ENCODE assay signal across 28 cellular contexts in genomic region chr12:112169086-112169872, GRCh38. TPM values are rescaled to one million over a fixed set of nuclear protein-coding genes. Genes with fewer than 3 reads are reported as not detected.
DNase-seq lines count a peak whose midpoint lies in the region; ATAC-seq and TF ChIP-seq lines count a peak whose summit lies in the region.
"Had no signal": no experiment of that assay in that cellular context is flagged by ENCODE, and none has a peak within 500 bp of the region (broad histone marks: within the 10 kb centered on the region; RNA-seq: fewer than 3 reads in every experiment).

No MANE protein-coding gene starts in this region.

- H4K20me1 ChIP-seq in BLaER1: no peaks in the 10 kb centered on the region

- no peak overlapping the region for H2BK15ac ChIP-seq in mesendoderm (replicated peaks; ENCODE audit: low read depth)

- H3K4me3 ChIP-seq in BLaER1 (no peak overlapping the region), mesendoderm (ENCODE audit: low read length) (no peak overlapping the region)
- no peak overlapping the region for H3K4me3 ChIP-seq in CD8-positive, alpha-beta T cell (ENCODE audit: low read depth, low read length)
- H3K4me3 ChIP-seq: breast epithelium, tibial artery had no signal

- peak overlapping the region; percentile 45 for H3K27ac Mint-ChIP-seq in CD8-positive, alpha-beta T cell
- H3K27ac Mint-ChIP-seq in central memory CD8-positive, alpha-beta T cell (ENCODE audit: low read depth): peak overlapping the region; percentile 83
- peak overlapping the region; percentile 82 for H3K27ac Mint-ChIP-seq in nephron progenitor cell
- H3K27ac Mint-ChIP-seq: dendritic cell treated with granulocyte-macrophage colony-stimulating factor and Interleukin-4, amounts not matched to agents 40 ng/mL and 50 ng/mL, for 4 days; nephron had no signal

- H3K27me3 ChIP-seq in BLaER1 (no peaks in the 10 kb centered on the region), mesendoderm (ENCODE audit: insufficient read depth, low read length, poor library complexity) (no peaks in the 10 kb centered on the region)
- no peaks in the 10 kb centered on the region for H3K27me3 ChIP-seq in CD8-positive, alpha-beta T cell (ENCODE audit: insufficient read depth, low read length)
- H3K27me3 ChIP-seq: breast epithelium, tibial artery had no signal

- POLR2A ChIA-PET in CD8-positive, alpha-beta T cell (lab: Charles Lee): no interaction called here

- WGBS in mesendoderm (ENCODE audit: extremely low coverage, insufficient coverage, low lambda C conversion rate): no CpG with 5 or more reads among the region's 19 CpGs

- no peak overlapping the region for H2BK5ac ChIP-seq in mesendoderm (ENCODE audit: low read length)

- H3K4me3 Mint-ChIP-seq in CD8-positive, alpha-beta T cell: no peak overlapping the region
- H3K4me3 Mint-ChIP-seq in central memory CD8-positive, alpha-beta T cell: no peak overlapping the region
- H3K4me3 Mint-ChIP-seq in nephron progenitor cell: no peak overlapping the region
- H3K4me3 Mint-ChIP-seq: CD4-positive, CD25-positive, alpha-beta regulatory T cell; dendritic cell treated with granulocyte-macrophage colony-stimulating factor and Interleukin-4, amounts not matched to agents 40 ng/mL and 50 ng/mL, for 4 days; nephron; T-cell had no signal

- H3K4me2 ChIP-seq in BLaER1 (peak overlapping the region; percentile 50), mesendoderm (ENCODE audit: low read length) (no peak overlapping the region)

- no peak overlapping the region for H3K23ac ChIP-seq in mesendoderm (ENCODE audit: low read length)

- CTCF ChIA-PET in CD8-positive, alpha-beta T cell (lab: Charles Lee): interaction anchor here (0.6 to 1.5 kb wide), 5 partner anchors 15 to 120 kb away, joined by 3 to 4 read pairs (median 3); no protein-coding TSS in a partner anchor

- no peaks in the 10 kb centered on the region for H3K27me3 Mint-ChIP-seq in CD8-positive, alpha-beta T cell (ENCODE audit: low read depth)
- no peaks in the 10 kb centered on the region for H3K27me3 Mint-ChIP-seq in central memory CD8-positive, alpha-beta T cell
- H3K27me3 Mint-ChIP-seq in nephron progenitor cell (ENCODE audit: low read depth, poor library complexity): no peaks in the 10 kb centered on the region
- H3K27me3 Mint-ChIP-seq: CD4-positive, CD25-positive, alpha-beta regulatory T cell; dendritic cell treated with granulocyte-macrophage colony-stimulating factor and Interleukin-4, amounts not matched to agents 40 ng/mL and 50 ng/mL, for 4 days; progenitor cell of endocrine pancreas; T-cell had no signal

- intact Hi-C loops in CD8-positive, alpha-beta T cell (cut with DNase I, micrococcal nuclease): no loop called here

- no peak overlapping the region for H4K5ac ChIP-seq in mesendoderm (ENCODE audit: low read length)

- H3K9ac ChIP-seq in BLaER1 (peak overlapping the region; percentile 48; the same call in 1 of the 2 replicates), mesendoderm (ENCODE audit: low read length) (no peak overlapping the region)

- no peak for ATAC-seq in CD8-positive, alpha-beta T cell
- no peak for ATAC-seq in central memory CD8-positive, alpha-beta T cell (replicated peaks; ENCODE audit: extremely low read depth, poor library complexity, severe bottlenecking)
- ATAC-seq in GM18870 (IDR thresholded peaks at IDR 0.05; ENCODE audit: unreplicated experiment): no peak
- ATAC-seq: T-cell had no signal

- peaks cover 26% of the 10 kb centered on the region for H3K4me1 ChIP-seq in BLaER1
- peaks cover 3% of the 10 kb centered on the region for H3K4me1 ChIP-seq in CD8-positive, alpha-beta T cell (ENCODE audit: insufficient read depth, low read length)
- H3K4me1 ChIP-seq in mesendoderm (ENCODE audit: control insufficient read depth, low read depth, low read length): no peaks in the 10 kb centered on the region
- H3K4me1 ChIP-seq: breast epithelium, tibial artery had no signal

- H4K8ac ChIP-seq in mesendoderm (ENCODE audit: low read depth, low read length): no peak overlapping the region

- no peak overlapping the region for H2BK120ac ChIP-seq in mesendoderm (ENCODE audit: low read depth, low read length)

- peak overlapping the region; percentile 46 for H3K27ac ChIP-seq in BLaER1
- H3K27ac ChIP-seq in CD8-positive, alpha-beta T cell (ENCODE audit: low read depth, low read length): no peak overlapping the region
- H3K27ac ChIP-seq in mesendoderm (ENCODE audit: low read depth, low read length): no peak overlapping the region
- H3K27ac ChIP-seq: breast epithelium, tibial artery had no signal

- no peak overlapping the region for H3K4ac ChIP-seq in mesendoderm (ENCODE audit: low read depth, low read length)

- H3K18ac ChIP-seq in mesendoderm (ENCODE audit: low read length): no peak overlapping the region

- TF ChIP-seq CTCF in CD8-positive, alpha-beta T cell (IDR thresholded peaks at IDR 0.05): no peak
- no peak for TF ChIP-seq CTCF in nephron progenitor cell (IDR thresholded peaks at IDR 0.05)

- no peaks in the 10 kb centered on the region for H3K79me2 ChIP-seq in mesendoderm (ENCODE audit: control insufficient read depth, insufficient read depth, low read length)

- no peak overlapping the region for H3K56ac ChIP-seq in mesendoderm (ENCODE audit: low read length)

- H2AK5ac ChIP-seq in mesendoderm (ENCODE audit: low read length): no peak overlapping the region

- H3K4me1 Mint-ChIP-seq in CD8-positive, alpha-beta T cell (ENCODE audit: low read depth): peaks cover 5% of the 10 kb centered on the region
- peaks cover 8% of the 10 kb centered on the region for H3K4me1 Mint-ChIP-seq in central memory CD8-positive, alpha-beta T cell
- no peaks in the 10 kb centered on the region for H3K4me1 Mint-ChIP-seq in nephron progenitor cell
- H3K4me1 Mint-ChIP-seq: nephron had no signal

- H3K9me3 Mint-ChIP-seq in CD8-positive, alpha-beta T cell: no peaks in the 10 kb centered on the region
- H3K9me3 Mint-ChIP-seq in central memory CD8-positive, alpha-beta T cell: no peaks in the 10 kb centered on the region
- no peaks in the 10 kb centered on the region for H3K9me3 Mint-ChIP-seq in nephron progenitor cell
- H3K9me3 Mint-ChIP-seq: CD4-positive, CD25-positive, alpha-beta regulatory T cell; dendritic cell treated with granulocyte-macrophage colony-stimulating factor and Interleukin-4, amounts not matched to agents 40 ng/mL and 50 ng/mL, for 4 days; nephron; T-cell had no signal

- H3K9me3 ChIP-seq in BLaER1: no peaks in the 10 kb centered on the region
- H3K9me3 ChIP-seq in CD8-positive, alpha-beta T cell (ENCODE audit: low read length): no peaks in the 10 kb centered on the region
- H3K9me3 ChIP-seq: breast epithelium, tibial artery had no signal

- no peak for DNase-seq in CD8-positive, alpha-beta T cell
- DNase-seq in central memory CD8-positive, alpha-beta T cell (ENCODE audit: low spot score in 2 of 2): no peak
- no peak for DNase-seq in nephron progenitor cell
- DNase-seq in germinal center (ENCODE audit: low spot score): no peak
- no peak for DNase-seq in GM19240 (ENCODE audit: insufficient read length, low spot score)
- no peak for DNase-seq in mesendoderm
- DNase-seq: activated CD4-positive, alpha-beta T cell treated with anti-CD3 and anti-CD28 coated beads for 48 hours; activated gamma-delta T cell treated with Interleukin-2 at 50 U/mL for 16 hours; amniotic stem cell; CD4-positive, CD25-positive, alpha-beta regulatory T cell; GDM1; midbrain; NCI-H1092 treated with DMSO at 0.1 percent for 48 hours; NCI-H2029; NCI-H226; NCI-H774; OCI-M1; SHP77 treated with DMSO at 0.1 percent for 48 hours; stimulated activated CD4-positive, alpha-beta T cell treated with anti-CD3 and anti-CD28 coated beads, Interleukin-1b, Interleukin-23, amount 100 ng/mL, for 48 hours; stimulated activated naive CD4-positive, alpha-beta T cell; T-cell had no signal

- H3K36me3 ChIP-seq in BLaER1 (peaks cover 86% of the 10 kb centered on the region), mesendoderm (ENCODE audit: control insufficient read depth, insufficient read depth, low read length) (no peaks in the 10 kb centered on the region)
- H3K36me3 ChIP-seq in CD8-positive, alpha-beta T cell (ENCODE audit: insufficient read depth, low read length): no peaks in the 10 kb centered on the region
- H3K36me3 ChIP-seq: breast epithelium had no signal

- H3K79me1 ChIP-seq in mesendoderm (ENCODE audit: low read length): no peaks in the 10 kb centered on the region

- H3K36me3 Mint-ChIP-seq in CD8-positive, alpha-beta T cell: peaks cover 28% of the 10 kb centered on the region
- H3K36me3 Mint-ChIP-seq in central memory CD8-positive, alpha-beta T cell (ENCODE audit: insufficient read depth): peaks cover 21% of the 10 kb centered on the region
- H3K36me3 Mint-ChIP-seq in nephron progenitor cell (ENCODE audit: low read depth): peaks cover 20% of the 10 kb centered on the region
- H3K36me3 Mint-ChIP-seq: CD4-positive, CD25-positive, alpha-beta regulatory T cell had no signal

RNA-seq across cellular contexts. Expression of gene TRAFD1, which starts 43.9 kb away (rescaled TPM):
- 10 to 100 TPM; 21.1 to 25.4 TPM for total RNA-seq in CD8-positive, alpha-beta T cell
- polyA plus RNA-seq in mesendoderm (2013, experiment 1 of 2): 16.1 TPM
- 15.8 TPM for polyA plus RNA-seq in mesendoderm (2013, experiment 2 of 2)
